In genomic region chr3:48426944-48427629, GRCh38 we compare ENCODE assay signal across 12 cellular contexts. TPM values are rescaled to one million over a fixed set of nuclear protein-coding genes. Genes with fewer than 3 reads are reported as not detected.
DNase-seq lines count a peak whose midpoint lies in the region; ATAC-seq and TF ChIP-seq lines count a peak whose summit lies in the region.
"Had no signal": no experiment of that assay in that cellular context is flagged by ENCODE, and none has a peak within 500 bp of the region (broad histone marks: within the 10 kb centered on the region; RNA-seq: fewer than 3 reads in every experiment).

No MANE protein-coding gene starts in this region.

- in situ Hi-C loops in Caki2 (cut with HindIII; ENCODE audit: low pct_unique_long_range_greater_than_20kb, low sequenced_read_pairs): no loop called here
- in situ Hi-C loops in astrocyte of the cerebellum (cut with HindIII; ENCODE audit: low sequenced_read_pairs): loop anchor here (25.0 kb wide), 1 partner anchor 165 kb away; no protein-coding TSS in a partner anchor

- no peaks in the 10 kb centered on the region for H3K9me3 ChIP-seq in iPS-20b (ENCODE audit: insufficient read depth, low read depth, low read length)
- H3K9me3 ChIP-seq: gastrocnemius medialis had no signal

- no peak for TF ChIP-seq CTCF in astrocyte of the cerebellum (IDR thresholded peaks at IDR 0.05; ENCODE audit: low read depth, low read length, missing control alignments)

- H3K36me3 ChIP-seq in iPS-20b (ENCODE audit: insufficient read depth, low read depth, low read length): peaks cover 49% of the 10 kb centered on the region
- H3K36me3 ChIP-seq: gastrocnemius medialis had no signal

- no peak for ATAC-seq in GM21529 (IDR thresholded peaks at IDR 0.05; ENCODE audit: unreplicated experiment)
- no peak for ATAC-seq in GM19397 (IDR thresholded peaks at IDR 0.05; ENCODE audit: unreplicated experiment)
- no peak for ATAC-seq in HG03097 (IDR thresholded peaks at IDR 0.05; ENCODE audit: low FRiP score, unreplicated experiment)
- ATAC-seq: gastrocnemius medialis, K562, Panc1 had no signal

- H3K27me3 ChIP-seq in iPS-20b (ENCODE audit: insufficient read depth, low read length): no peaks in the 10 kb centered on the region

- H3K4me1 ChIP-seq in iPS-20b (ENCODE audit: insufficient read depth, low read length): peaks cover 19% of the 10 kb centered on the region; the same call in 1 of the 2 replicates

- H3K9ac ChIP-seq in iPS-20b (ENCODE audit: low read depth, low read length): peak overlapping the region; percentile 84; the same call in 1 of the 2 replicates

- DNase-seq in Caki2 (ENCODE audit: low read depth) (peak; percentile 16), astrocyte of the cerebellum (ENCODE audit: low read depth) (no peak), renal cortical epithelial cell (ENCODE audit: low read depth) (peak; percentile 76), globus pallidus (ENCODE audit: low spot score) (no peak)
- DNase-seq: activated CD8-positive, alpha-beta memory T cell treated with anti-CD3 and anti-CD28 coated beads, Interleukin-2, amount 50 U/mL, for 4 hours; gastrocnemius medialis had no signal

- peak overlapping the region; percentile 61 for H3K4me3 ChIP-seq in astrocyte of the cerebellum (ENCODE audit: low read depth, low read length)
- peak overlapping the region; percentile 84; the same call in 1 of the 2 replicates for H3K4me3 ChIP-seq in iPS-20b (ENCODE audit: low read length)
- H3K4me3 ChIP-seq: gastrocnemius medialis, K562 had no signal

- no peak overlapping the region for H3K27ac ChIP-seq in iPS-20b (ENCODE audit: low read length)

RNA-seq across cellular contexts. Expression of gene PLXNB1, which starts 2.8 kb away (rescaled TPM):
- total RNA-seq in Caki2 (2014; rRNA removed; shearing (Covaris generic); ENCODE audit: low replicate concordance): 17.8 and 24.8 TPM in 2 replicates
- total RNA-seq in renal cortical epithelial cell: 38.2 and 191 TPM in 2 replicates

RNA-seq across cellular contexts. Expression of gene CCDC51, which starts 12.8 kb away (rescaled TPM):
- total RNA-seq in Caki2 (2014; rRNA removed; shearing (Covaris generic); ENCODE audit: low replicate concordance): 49.6 and 59.3 TPM in 2 replicates
- 24.0 and 37.5 TPM in 2 replicates for total RNA-seq in renal cortical epithelial cell

RNA-seq across cellular contexts. Expression of gene TMA7, which starts 13.0 kb away (rescaled TPM):
- total RNA-seq in Caki2 (2014; rRNA removed; shearing (Covaris generic); ENCODE audit: low replicate concordance): 418 and 765 TPM in 2 replicates
- 201 and 228 TPM in 2 replicates for total RNA-seq in renal cortical epithelial cell

RNA-seq across cellular contexts. Expression of gene ATRIP, which starts 19.4 kb away (rescaled TPM):
- 1.6 and 4.0 TPM in 2 replicates for total RNA-seq in Caki2 (2014; rRNA removed; shearing (Covaris generic); ENCODE audit: low replicate concordance)
- total RNA-seq in renal cortical epithelial cell: 4.3 and 5.2 TPM in 2 replicates

RNA-seq across cellular contexts. Expression of gene FBXW12, which starts 55.1 kb away (rescaled TPM):
- not detected in 2 replicates for total RNA-seq in Caki2 (2014; rRNA removed; shearing (Covaris generic); ENCODE audit: low replicate concordance)
- total RNA-seq in renal cortical epithelial cell: not detected in 2 replicates
- total RNA-seq: gastrocnemius medialis, K562 had no signal

Comparison
In these comparisons a context has a peak if more than half of its experiments do, and no peak if none do; other contexts are left out.
1. DNase-seq: peak in Caki2 (single experiment) and renal cortical epithelial cell (single experiment); none in astrocyte of the cerebellum (single experiment) and globus pallidus (single experiment).